ENCODE assay signal across 7 cellular contexts in genomic region chr10:123614888-123615287, GRCh38. TPM values are rescaled to one million over a fixed set of nuclear protein-coding genes. Genes with fewer than 3 reads are reported as not detected.
A peak's percentile ranks its signal among the peaks of the same experiment; 100 is the strongest.
DNase-seq lines count a peak whose midpoint lies in the region; ATAC-seq and TF ChIP-seq lines count a peak whose summit lies in the region.

No MANE protein-coding gene starts in this region.

- no peaks in the 10 kb centered on the region for H3K9me3 ChIP-seq in HAP-1
- H3K9me3 ChIP-seq in mammary epithelial cell (replicated peaks; ENCODE audit: insufficient read depth, low read length), result no peaks in the 10 kb centered on the region
- no peaks in the 10 kb centered on the region for H3K9me3 ChIP-seq in liver (ENCODE audit: control insufficient read depth in 4 of 4, low read length in 3 of 4)

- no peaks in the 10 kb centered on the region for H3K79me2 ChIP-seq in mammary epithelial cell (ENCODE audit: insufficient read depth, low read length)

- in situ Hi-C loops in HAP-1 (cut with MboI; ENCODE audit: low sequenced_read_pairs) (no loop called here), mammary epithelial cell (cut with MboI; ENCODE audit: low sequenced_read_pairs in 2 of 2) (no loop called here)

- intact Hi-C loops in mammary epithelial cell (cut with micrococcal nuclease), result no loop called here

- CTCF ChIA-PET in mammary epithelial cell (lab: Charles Lee; ENCODE audit: low non-redundant PET), result no interaction called here

- peak; percentile 7 to 79 for DNase-seq in HAP-1 (ENCODE audit: low spot score in 2 of 2)
- DNase-seq in SK-N-DZ (ENCODE audit: low spot score), result peak; percentile 15
- DNase-seq in mammary epithelial cell, result peak; percentile 52
- peak in 28 of 49 donors; percentile 0 to 63 (median 21) for DNase-seq in substantia nigra (lab: John Stamatoyannopoulos, UW)
- no peak for DNase-seq in NCI-H2081 treated with DMSO at 0.1 percent for 48 hours (lab: John Stamatoyannopoulos, UW)

- no peaks in the 10 kb centered on the region for H3K4me1 ChIP-seq in HAP-1
- no peaks in the 10 kb centered on the region for H3K4me1 ChIP-seq in mammary epithelial cell (ENCODE audit: insufficient read depth, low read length)
- H3K4me1 ChIP-seq in liver (ENCODE audit: control insufficient read depth in 4 of 4, insufficient read depth in 4 of 4, low read length in 3 of 4), result no peaks in the 10 kb centered on the region

- no peak for TF ChIP-seq RAD21 in liver (IDR thresholded peaks at IDR 0.05)

- no TSS peak for BruUV-seq in mammary epithelial cell (replicated peaks; lab: Mats Ljungman, UMichigan)

- no peak overlapping the region for H2AFZ ChIP-seq in mammary epithelial cell (ENCODE audit: low read depth, low read length)

- H3K36me3 ChIP-seq in HAP-1 (replicated peaks), result no peaks in the 10 kb centered on the region
- H3K36me3 ChIP-seq in mammary epithelial cell (ENCODE audit: insufficient read depth, low read length), result no peaks in the 10 kb centered on the region
- no peaks in the 10 kb centered on the region for H3K36me3 ChIP-seq in liver (ENCODE audit: control insufficient read depth in 4 of 4, insufficient read depth in 3 of 4, low read depth in 1 of 4, low read length in 3 of 4)

- no peak overlapping the region for H3K27ac ChIP-seq in mammary epithelial cell (ENCODE audit: insufficient read depth, low read depth, low read length)
- no peak overlapping the region for H3K27ac ChIP-seq in liver (ENCODE audit: low read depth in 1 of 2, low read length in 2 of 2)
- no peak overlapping the region for H3K27ac ChIP-seq in substantia nigra (ENCODE audit: low read depth, low read length, poor library complexity, severe bottlenecking)

- ATAC-seq in HG03342 (IDR thresholded peaks at IDR 0.05; ENCODE audit: unreplicated experiment), result no peak

- no peak overlapping the region for H3K4me3 ChIP-seq in HAP-1
- no peak overlapping the region for H3K4me3 ChIP-seq in mammary epithelial cell (replicated peaks in 1 of 3; ENCODE audit: insufficient read depth in 1 of 3, low read depth in 2 of 3, low read length in 3 of 3)
- no peak overlapping the region for H3K4me3 ChIP-seq in liver (ENCODE audit: low read depth in 1 of 3, low read length in 3 of 3)

- no peak overlapping the region for H3K4me2 ChIP-seq in mammary epithelial cell (ENCODE audit: insufficient read depth, low read depth, low read length)

- dilution Hi-C loops in mammary epithelial cell (cut with HindIII; ENCODE audit: low sequenced_read_pairs), result no loop called here

- 27% methylated on average over 11 of the region's 12 CpGs for WGBS in mammary epithelial cell (ENCODE audit: low coverage, missing lambda C conversion rate)
- WGBS in liver, result 20% methylated on average over 12 of the region's 12 CpGs

- H3K9ac ChIP-seq in mammary epithelial cell (ENCODE audit: insufficient read depth, low read length) (no peak overlapping the region), liver (ENCODE audit: low read depth in 1 of 2, low read length in 2 of 2) (no peak overlapping the region)

- no peaks in the 10 kb centered on the region for H4K20me1 ChIP-seq in mammary epithelial cell (ENCODE audit: insufficient read depth, low read length)

- H3K27me3 ChIP-seq in HAP-1 (ENCODE audit: low read depth), result no peaks in the 10 kb centered on the region
- H3K27me3 ChIP-seq in mammary epithelial cell (ENCODE audit: insufficient read depth, low read length), result no peaks in the 10 kb centered on the region
- H3K27me3 ChIP-seq in liver (ENCODE audit: control insufficient read depth in 4 of 4, insufficient read depth in 4 of 4, low read length in 3 of 4), result peaks cover 0 to 5% (median under 1%) of the 10 kb centered on the region in 4 donors

- TF ChIP-seq CTCF in mammary epithelial cell (conservative IDR thresholded peaks at IDR 0.05 in 1 of 2, IDR thresholded peaks at IDR 0.05 in 1 of 2; ENCODE audit: extremely low read depth in 1 of 2, insufficient read depth in 1 of 2, low read depth in 1 of 2, low read length in 2 of 2) (no peak), liver (IDR thresholded peaks at IDR 0.05; ENCODE audit: low read depth, low read length, missing input control) (no peak)

TF ChIP-seq in liver, 16 proteins besides CTCF, POLR2A, EP300 and RAD21:
- TF ChIP-seq FOXA1 (IDR thresholded peaks at IDR 0.05), result no peak
- TF ChIP-seq REST (IDR thresholded peaks at IDR 0.05), result peak; percentile 100

RNA-seq across cellular contexts. Expression of gene GPR26, which starts 51.3 kb away (rescaled TPM):
- not detected in 2 replicates for polyA plus RNA-seq in SK-N-DZ (2014; cell fraction: cytosol; rRNA removed)
- not detected in 2 replicates for polyA plus RNA-seq in SK-N-DZ (2014; cell fraction: nucleus; rRNA removed)
- total RNA-seq in mammary epithelial cell (not detected), liver (not detected)
- polyA plus RNA-seq in mammary epithelial cell (not detected), liver (not detected)
- not detected for polyA minus RNA-seq in mammary epithelial cell
